19 cellular contexts compared by ENCODE assay signal in the genomic region with DNA sequence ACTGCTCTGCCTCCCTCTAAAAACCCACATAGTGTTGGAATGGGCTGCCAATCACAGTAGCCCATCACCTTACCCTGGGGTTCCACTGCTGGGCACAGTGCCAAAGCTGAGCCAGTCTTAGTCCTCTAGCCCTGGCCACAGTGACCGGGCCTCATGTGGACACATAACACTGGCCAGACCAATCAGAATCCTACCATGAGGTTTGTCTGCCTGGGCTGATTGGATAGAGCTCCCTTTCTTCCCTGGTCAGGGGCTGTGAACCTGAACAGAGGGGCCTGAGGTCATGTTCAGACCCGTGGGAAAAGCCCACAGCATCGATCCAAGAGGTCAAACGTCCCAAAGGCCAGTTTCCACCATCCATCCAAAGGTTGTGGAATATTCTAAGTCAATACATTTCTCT.
"Had no signal": no experiment of that assay in that cellular context is flagged by ENCODE, and none has a peak within 500 bp of the region (broad histone marks: within the 10 kb centered on the region; RNA-seq: fewer than 3 reads in every experiment).

No MANE protein-coding gene starts in this region.

- H3K36me3 ChIP-seq: prostate gland had no signal

- H3K27ac ChIP-seq: body of pancreas, foreskin keratinocyte, prostate gland had no signal

- DNase-seq: activated CD4-positive, alpha-beta T cell treated with anti-CD3 and anti-CD28 coated beads for 48 hours; activated CD8-positive, alpha-beta memory T cell treated with anti-CD3 and anti-CD28 coated beads, Interleukin-2, amount 50 U/mL, for 4 hours; activated CD8-positive, alpha-beta T cell treated with anti-CD3 and anti-CD28 coated beads for 36 hours; activated gamma-delta T cell; activated T-cell treated with anti-CD3 and anti-CD28 coated beads, Interleukin-2, amount 50 U/mL, for 72 hours; amniotic stem cell; body of pancreas; central memory CD4-positive, alpha-beta T cell; cortex of kidney; effector CD4-positive, alpha-beta T cell; natural killer cell; occipital lobe; right cardiac atrium; small intestine; stimulated activated naive CD8-positive, alpha-beta T cell treated with anti-CD3 and anti-CD28 coated beads, Interleukin-15, amount 100 ng/mL, for 72 hours; T-helper 2 cell had no signal

- H3K9me3 Mint-ChIP-seq: activated CD8-positive, alpha-beta T cell treated with anti-CD3 and anti-CD28 coated beads for 36 hours; activated naive CD4-positive, alpha-beta T cell treated with anti-CD3 and anti-CD28 coated beads, Interleukin-2, amount 50 U/mL, for 72 hours; activated T-cell treated with anti-CD3 and anti-CD28 coated beads, Interleukin-2, amount 50 U/mL, for 72 hours; natural killer cell; stimulated activated naive CD8-positive, alpha-beta T cell treated with anti-CD3 and anti-CD28 coated beads, Interleukin-15, amount 100 ng/mL, for 72 hours had no signal

- H3K4me3 Mint-ChIP-seq: activated CD8-positive, alpha-beta T cell treated with anti-CD3 and anti-CD28 coated beads for 36 hours; activated T-cell treated with anti-CD3 and anti-CD28 coated beads, Interleukin-2, amount 50 U/mL, for 72 hours; natural killer cell; stimulated activated naive CD8-positive, alpha-beta T cell treated with anti-CD3 and anti-CD28 coated beads, Interleukin-15, amount 100 ng/mL, for 72 hours had no signal

- H3K27ac Mint-ChIP-seq: activated CD8-positive, alpha-beta T cell treated with anti-CD3 and anti-CD28 coated beads for 36 hours; activated naive CD4-positive, alpha-beta T cell treated with anti-CD3 and anti-CD28 coated beads, Interleukin-2, amount 50 U/mL, for 72 hours; activated T-cell treated with anti-CD3 and anti-CD28 coated beads, Interleukin-2, amount 50 U/mL, for 72 hours; stimulated activated naive CD8-positive, alpha-beta T cell treated with anti-CD3 and anti-CD28 coated beads, Interleukin-15, amount 100 ng/mL, for 72 hours had no signal

- H3K4me3 ChIP-seq: body of pancreas, prostate gland had no signal

- H3K36me3 Mint-ChIP-seq: natural killer cell had no signal

- ATAC-seq: activated CD8-positive, alpha-beta T cell treated with anti-CD3 and anti-CD28 coated beads for 36 hours; activated naive CD4-positive, alpha-beta T cell treated with anti-CD3 and anti-CD28 coated beads, Interleukin-2, amount 50 U/mL, for 72 hours; activated T-cell treated with anti-CD3 and anti-CD28 coated beads, Interleukin-2, amount 50 U/mL, for 72 hours; body of pancreas; natural killer cell; stimulated activated naive CD8-positive, alpha-beta T cell treated with anti-CD3 and anti-CD28 coated beads, Interleukin-15, amount 100 ng/mL, for 72 hours had no signal

- H3K27me3 ChIP-seq: body of pancreas, foreskin keratinocyte had no signal

- H3K9me3 ChIP-seq: body of pancreas, prostate gland had no signal
